Comparison of ENCODE assay signal across 8 cellular contexts in genomic region chr5:87412417-87413115, GRCh38. TPM values are rescaled to one million over a fixed set of nuclear protein-coding genes. Genes with fewer than 3 reads are reported as not detected.
A peak's percentile ranks its signal among the peaks of the same experiment; 100 is the strongest.
DNase-seq lines count a peak whose midpoint lies in the region; ATAC-seq and TF ChIP-seq lines count a peak whose summit lies in the region.

CCNH (minus strand) TSS chr5:87412930; CDS start chr5:87412794, 136 bp downstream.

- peak; percentile 88 for TF ChIP-seq POLR2A in GM19099 (IDR thresholded peaks at IDR 0.05; ENCODE audit: extremely low read depth, insufficient read length, low read depth)

- ATAC-seq in HG03432 (IDR thresholded peaks at IDR 0.05; ENCODE audit: unreplicated experiment) = peak; percentile 99

- DNase-seq in AG20443 (ENCODE audit: low spot score) (peak; percentile 97), NCI-H510A (lab: John Stamatoyannopoulos, UW) (peak; percentile 92), cerebellum (ENCODE audit: low spot score) (peak; percentile 96), islet precursor cell (peak; percentile 99)
- DNase-seq in activated CD4-positive, alpha-beta T cell treated with anti-CD3 and anti-CD28 coated beads for 1 hour = peak; percentile 92
- DNase-seq in stimulated activated CD4-positive, alpha-beta T cell treated with anti-CD3 and anti-CD28 coated beads, Interleukin-12 subunit alpha, Interleukin-12 subunit beta, amount 100 ng/mL, for 48 hours (ENCODE audit: low read depth in 2 of 3, low spot score in 1 of 3) = peak; percentile 90 to 94 (median 93)

RNA-seq across cellular contexts. Expression of gene CCNH, which starts in this region (rescaled TPM):
- total RNA-seq in cerebellum = 170 TPM

Comparison
In these comparisons a context has a peak if more than half of its experiments do, and no peak if none do; other contexts are left out.
1. Peak in every context shown above with its lines: DNase-seq and ATAC-seq.